Comparison of ENCODE assay signal across 19 cellular contexts in the genomic region with DNA sequence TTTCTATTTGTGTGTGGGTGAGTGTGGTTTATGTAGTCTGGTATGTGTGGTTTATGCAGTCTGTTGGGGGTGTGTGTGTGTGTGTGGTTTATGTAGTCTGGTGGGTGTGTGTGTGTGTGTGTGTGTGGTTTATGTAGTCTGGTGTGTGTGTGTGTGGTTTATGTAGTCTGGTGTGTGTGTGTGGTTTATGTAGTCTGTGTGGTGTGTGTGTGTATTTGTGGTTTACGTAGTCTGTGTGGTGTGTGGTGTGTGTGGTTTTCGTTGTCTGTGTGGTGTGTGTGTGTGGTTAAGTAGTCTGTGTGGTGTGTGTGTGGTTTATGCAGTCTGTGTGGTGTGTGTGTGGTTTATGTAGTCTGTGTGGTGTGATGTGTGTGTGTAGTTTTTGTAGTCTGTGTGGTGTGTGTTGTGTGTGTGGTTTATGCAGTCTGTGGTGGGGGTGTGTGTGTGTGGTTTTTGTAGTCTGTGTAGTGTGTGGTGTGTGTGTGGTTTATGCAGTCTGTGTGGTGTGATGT. TPM values are rescaled to one million over a fixed set of nuclear protein-coding genes. Genes with fewer than 3 reads are reported as not detected.
A peak's percentile ranks its signal among the peaks of the same experiment; 100 is the strongest.
DNase-seq lines count a peak whose midpoint lies in the region; ATAC-seq and TF ChIP-seq lines count a peak whose summit lies in the region.
"Had no signal": no experiment of that assay in that cellular context is flagged by ENCODE, and none has a peak within 500 bp of the region (broad histone marks: within the 10 kb centered on the region; RNA-seq: fewer than 3 reads in every experiment).

No MANE protein-coding gene starts in this region.

- TF ChIP-seq CTCF in H9 (conservative IDR thresholded peaks at IDR 0.05) (no peak), fibroblast of mammary gland (conservative IDR thresholded peaks at IDR 0.05; ENCODE audit: control insufficient read depth, insufficient read depth, low read depth, low read length) (no peak)
- no peak for TF ChIP-seq CTCF in CD4-positive, alpha-beta T cell (IDR thresholded peaks at IDR 0.05)

- H3K4me3 ChIP-seq in fibroblast of mammary gland (ENCODE audit: control insufficient read depth, low read depth, low read length), result no peak overlapping the region
- H3K4me3 ChIP-seq: gastroesophageal sphincter, right atrium auricular region had no signal

- H2BK12ac ChIP-seq in H9 (ENCODE audit: insufficient read length, low read depth, low read length), result no peak overlapping the region

- no peak overlapping the region for H2BK15ac ChIP-seq in H9 (ENCODE audit: low read depth, low read length)

- CTCF ChIA-PET in CD4-positive, alpha-beta T cell (lab: Charles Lee), result no interaction called here

- H2BK20ac ChIP-seq in H9 (ENCODE audit: low read depth, low read length, poor library complexity, severe bottlenecking), result no peak overlapping the region

- no peaks in the 10 kb centered on the region for H4K20me1 ChIP-seq in H9 (ENCODE audit: control insufficient read depth, insufficient read depth, insufficient read length)

- no peak overlapping the region for H3K4ac ChIP-seq in H9 (ENCODE audit: low read depth, low read length)

- H3K79me1 ChIP-seq in H9 (ENCODE audit: insufficient read depth, low read depth, low read length, poor library complexity, severe bottlenecking), result no peaks in the 10 kb centered on the region

- H3K27me3 ChIP-seq in H9 (ENCODE audit: insufficient read depth, low read length), result no peaks in the 10 kb centered on the region
- H3K27me3 ChIP-seq in CD4-positive, alpha-beta T cell (ENCODE audit: control insufficient read depth, insufficient read depth, low read length), result no peaks in the 10 kb centered on the region
- H3K27me3 ChIP-seq: gastroesophageal sphincter, neutrophil, right atrium auricular region had no signal

- no peaks in the 10 kb centered on the region for H3K23me2 ChIP-seq in H9 (ENCODE audit: insufficient read length, low read depth, low read length, poor library complexity, severe bottlenecking)

- H3K9ac ChIP-seq in H9 (ENCODE audit: extremely low read depth, insufficient read length, low read length), result no peak overlapping the region

- no peaks in the 10 kb centered on the region for H3K27me3 Mint-ChIP-seq in H9 (ENCODE audit: low read depth)
- no peaks in the 10 kb centered on the region for H3K27me3 Mint-ChIP-seq in CD4-positive, alpha-beta T cell
- H3K27me3 Mint-ChIP-seq: T-helper 17 cell had no signal

- H3K27ac ChIP-seq in H9 (ENCODE audit: insufficient read length, low read depth, low read length), result no peak overlapping the region
- no peak overlapping the region for H3K27ac ChIP-seq in CD4-positive, alpha-beta T cell (ENCODE audit: low read depth, low read length)
- H3K27ac ChIP-seq: gastroesophageal sphincter, neutrophil, right atrium auricular region had no signal

- H2BK5ac ChIP-seq in H9 (ENCODE audit: insufficient read length, low read length), result no peak overlapping the region

- no peak for ATAC-seq in CD4-positive, alpha-beta T cell (ENCODE audit: poor library complexity)
- no peak for ATAC-seq in GM21737 (IDR thresholded peaks at IDR 0.05; ENCODE audit: unreplicated experiment)
- ATAC-seq: activated CD4-positive, CD25-positive, alpha-beta regulatory T cell treated with anti-CD3 and anti-CD28 coated beads, Interleukin-2, amount 50 U/mL, for 24 hours; gastroesophageal sphincter; T-helper 17 cell had no signal

- peak overlapping the region; percentile 2 for H3K18ac ChIP-seq in H9 (ENCODE audit: insufficient read length, low read depth, low read length)

- no peak overlapping the region for H3K4me3 Mint-ChIP-seq in H9
- no peak overlapping the region for H3K4me3 Mint-ChIP-seq in CD4-positive, alpha-beta T cell
- H3K4me3 Mint-ChIP-seq: endodermal cell, T-helper 17 cell had no signal

- no peak overlapping the region for H4K5ac ChIP-seq in H9 (ENCODE audit: insufficient read length, low read depth, low read length)

- no peak overlapping the region for H3K27ac Mint-ChIP-seq in H9
- H3K27ac Mint-ChIP-seq in CD4-positive, alpha-beta T cell, result no peak overlapping the region
- H3K27ac Mint-ChIP-seq: activated naive CD4-positive, alpha-beta T cell treated with anti-CD3 and anti-CD28 coated beads, Interleukin-2, amount 50 U/mL, for 72 hours; endodermal cell; T-helper 17 cell had no signal

- DNase-seq in H9, result no peak
- DNase-seq in RPMI7951 (ENCODE audit: low read depth), result peak; percentile 5
- peak; percentile 11 for DNase-seq in fibroblast of mammary gland (ENCODE audit: low read depth)
- DNase-seq in renal cortical epithelial cell (ENCODE audit: low read depth), result peak; percentile 78
- DNase-seq in CD4-positive, alpha-beta T cell, result no peak
- no peak for DNase-seq in activated effector memory CD4-positive, alpha-beta T cell treated with Interleukin-2 at 50 U/mL for 16 hours
- DNase-seq: C1 segment of cervical spinal cord; caudate nucleus; endodermal cell; NCI-H1105; NK-92 treated with Interleukin-12 subunit alpha and Interleukin-12 subunit beta, amount 100 ng/mL, for 24 hours; stimulated activated CD4-positive, alpha-beta T cell treated with anti-CD3 and anti-CD28 coated beads, Interleukin-1b, Interleukin-23, amount 100 ng/mL, for 48 hours; T-helper 17 cell had no signal

- H2AFZ ChIP-seq in H9 (ENCODE audit: low read length), result no peak overlapping the region

- no peak overlapping the region for H4K8ac ChIP-seq in H9 (replicated peaks; ENCODE audit: insufficient read length, low read depth, low read length)

- H4K91ac ChIP-seq in H9 (ENCODE audit: insufficient read length, low read depth, low read length), result no peak overlapping the region

- H3K14ac ChIP-seq in H9 (ENCODE audit: insufficient read depth, low read length), result no peak overlapping the region

- no peak overlapping the region for H3K23ac ChIP-seq in H9 (ENCODE audit: insufficient read length, low read depth, low read length)

- H3K56ac ChIP-seq in H9 (ENCODE audit: insufficient read length, low read depth, low read length), result no peak overlapping the region

- H3K36me3 Mint-ChIP-seq in H9 (ENCODE audit: insufficient read depth in 1 of 3, low read depth in 3 of 3), result no peaks in the 10 kb centered on the region; a peak in 2 of 7 replicates
- H3K36me3 Mint-ChIP-seq in CD4-positive, alpha-beta T cell (ENCODE audit: low read depth), result peaks cover 4% of the 10 kb centered on the region

- no peaks in the 10 kb centered on the region for H3K9me3 ChIP-seq in H9 (ENCODE audit: control insufficient read depth, low read depth, low read length)
- no peaks in the 10 kb centered on the region for H3K9me3 ChIP-seq in CD4-positive, alpha-beta T cell (ENCODE audit: control insufficient read depth, low read length)
- H3K9me3 ChIP-seq: gastroesophageal sphincter, neutrophil, right atrium auricular region had no signal

- H3K4me1 Mint-ChIP-seq in H9, result peaks cover 23 to 26% of the 10 kb centered on the region in 2 experiments
- H3K4me1 Mint-ChIP-seq in CD4-positive, alpha-beta T cell (ENCODE audit: low read depth), result no peaks in the 10 kb centered on the region

- H3K79me2 ChIP-seq in H9 (ENCODE audit: insufficient read depth, low read length), result no peaks in the 10 kb centered on the region

- peaks cover 3% of the 10 kb centered on the region; the same call in 1 of the 2 replicates for H3K4me1 ChIP-seq in H9 (ENCODE audit: insufficient read depth, low read length)
- H3K4me1 ChIP-seq: right atrium auricular region had no signal

- POLR2A ChIA-PET in CD4-positive, alpha-beta T cell (lab: Charles Lee), result interaction anchor here (1.4 kb wide), 1 partner anchor 27 kb away, joined by 3 read pairs; the partner anchor contains the start of gene PARVG

- intact Hi-C loops in CD4-positive, alpha-beta T cell (cut with DNase I, micrococcal nuclease), result no loop called here

- no peak overlapping the region for H3K4me2 ChIP-seq in H9 (ENCODE audit: insufficient read depth, insufficient read length, low read length)

- H2AK5ac ChIP-seq in H9 (ENCODE audit: insufficient read length, low read length), result no peak overlapping the region

- H3T11ph ChIP-seq in H9 (ENCODE audit: low read length), result no peak overlapping the region

- no peaks in the 10 kb centered on the region for H3K9me3 Mint-ChIP-seq in H9
- H3K9me3 Mint-ChIP-seq in CD4-positive, alpha-beta T cell, result no peaks in the 10 kb centered on the region
- H3K9me3 Mint-ChIP-seq: activated naive CD4-positive, alpha-beta T cell treated with anti-CD3 and anti-CD28 coated beads, Interleukin-2, amount 50 U/mL, for 72 hours; endodermal cell had no signal

- H2BK120ac ChIP-seq in H9 (ENCODE audit: low read depth, low read length, poor library complexity, severe bottlenecking), result no peak overlapping the region

- 100% methylated on average over 2 of the region's 2 CpGs for WGBS in H9 (ENCODE audit: extremely low coverage, insufficient read length, low lambda C conversion rate)

RNA-seq across cellular contexts. Expression of gene PARVG, which starts 26.2 kb away (rescaled TPM):
- 1.3 and 1.6 TPM in 2 replicates for total RNA-seq in H9 (2021)
- total RNA-seq in RPMI7951 (2014; rRNA removed; shearing (Covaris generic)), result 0.48 and 0.78 TPM in 2 replicates
- not detected in 2 replicates for total RNA-seq in renal cortical epithelial cell
- total RNA-seq in CD4-positive, alpha-beta T cell, result 100 to 1,000 TPM; 142 to 146 TPM

Comparison
In these comparisons a context has a peak if more than half of its experiments do, and no peak if none do; other contexts are left out.
1. DNase-seq: peak in RPMI7951 (single experiment), fibroblast of mammary gland (single experiment) and renal cortical epithelial cell (single experiment); none in H9 (single experiment), CD4-positive, alpha-beta T cell (0 of 10) and activated effector memory CD4-positive, alpha-beta T cell treated with Interleukin-2 at 50 U/mL for 16 hours (single experiment).
2. RNA of gene PARVG, which starts 26.2 kb away (total RNA-seq): 142 to 146 TPM in CD4-positive, alpha-beta T cell; 1.3 to 1.6 TPM in H9, 0.48 to 0.78 TPM in RPMI7951 and not detected in renal cortical epithelial cell; every median in the first group is over 10 times any median in the second.